Comparison of ENCODE assay signal across 9 cellular contexts in the genomic region with DNA sequence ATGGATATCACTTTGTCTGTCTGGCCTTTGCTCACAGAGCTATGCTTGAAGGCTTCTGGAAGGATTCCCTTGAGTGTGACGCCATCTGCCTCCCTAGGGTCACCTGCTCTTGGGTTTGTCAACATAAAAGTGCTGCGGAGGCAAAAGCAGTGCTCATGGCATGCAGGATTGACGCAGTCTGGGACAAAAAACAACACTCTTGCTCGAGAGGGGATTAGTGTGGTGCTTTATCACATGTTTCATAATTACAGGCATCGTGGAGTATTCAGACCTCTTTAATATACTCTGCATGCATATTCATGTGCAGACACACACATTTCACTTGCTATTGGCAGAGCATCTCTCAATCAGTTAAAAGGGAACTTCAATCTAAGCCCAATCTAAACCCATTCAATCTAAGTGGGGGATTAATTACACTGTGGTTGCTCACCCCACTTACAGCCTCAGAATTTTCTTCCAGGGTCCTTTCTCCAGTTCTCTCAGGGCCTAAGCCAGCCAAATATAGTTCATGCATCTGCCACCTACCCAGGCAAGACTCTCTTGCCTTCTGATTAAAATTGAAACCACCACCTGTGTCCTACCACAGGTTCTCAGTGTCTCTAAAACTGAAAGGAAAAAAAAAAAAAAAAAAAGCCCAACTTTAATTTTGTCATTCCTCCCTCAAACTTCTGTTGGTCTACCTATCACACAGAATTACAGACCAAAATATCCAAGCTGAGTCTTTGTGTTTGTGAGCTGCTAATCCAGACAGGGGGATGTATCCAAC.
A peak's percentile ranks its signal among the peaks of the same experiment; 100 is the strongest.
DNase-seq lines count a peak whose midpoint lies in the region; ATAC-seq and TF ChIP-seq lines count a peak whose summit lies in the region.
"Had no signal": no experiment of that assay in that cellular context is flagged by ENCODE, and none has a peak within 500 bp of the region (broad histone marks: within the 10 kb centered on the region; RNA-seq: fewer than 3 reads in every experiment).

No MANE protein-coding gene starts in this region.

- H3K36me3 ChIP-seq in DOHH2 (ENCODE audit: control insufficient read depth, low read length) (peaks cover 46% of the 10 kb centered on the region), thymus (ENCODE audit: control insufficient read depth, insufficient read depth) (no peaks in the 10 kb centered on the region)

- no peaks in the 10 kb centered on the region for H3K36me3 Mint-ChIP-seq in activated naive CD8-positive, alpha-beta T cell

- no peak for TF ChIP-seq CTCF in DOHH2 (IDR thresholded peaks at IDR 0.05; ENCODE audit: low read depth, low read length, poor library complexity, severe bottlenecking)

- H3K27ac ChIP-seq in DOHH2 (ENCODE audit: low read depth, low read length) (peak overlapping the region; percentile 97), thymus (ENCODE audit: low read depth) (peak overlapping the region; percentile 72)

- H3K27ac Mint-ChIP-seq in activated naive CD8-positive, alpha-beta T cell = peak overlapping the region; percentile 62
- H3K27ac Mint-ChIP-seq: dendritic cell treated with granulocyte-macrophage colony-stimulating factor and Interleukin-4, amounts not matched to agents 40 ng/mL and 50 ng/mL, for 4 days had no signal

- DNase-seq in NOMO-1 (lab: John Stamatoyannopoulos, UW; ENCODE audit: unreplicated experiment in 2 of 2) = no peak
- no peak for DNase-seq in NCI-H1930 (lab: John Stamatoyannopoulos, UW)
- DNase-seq in 8988T = no peak

- H3K4me3 ChIP-seq in DOHH2 (ENCODE audit: low read length) = peak overlapping the region; percentile 71
- H3K4me3 ChIP-seq in thymus (ENCODE audit: low read length) = no peak overlapping the region

- peak overlapping the region; percentile 88 for H3K4me2 ChIP-seq in DOHH2 (ENCODE audit: low read length)

- WGBS in thymus = 84% methylated on average over 5 of the region's 5 CpGs

- no peaks in the 10 kb centered on the region for H3K9me2 ChIP-seq in DOHH2 (replicated peaks; ENCODE audit: control insufficient read depth, low read length)

- H3K4me3 Mint-ChIP-seq in activated naive CD8-positive, alpha-beta T cell = no peak overlapping the region
- H3K4me3 Mint-ChIP-seq: dendritic cell treated with granulocyte-macrophage colony-stimulating factor and Interleukin-4, amounts not matched to agents 40 ng/mL and 50 ng/mL, for 4 days had no signal

- peaks cover 66% of the 10 kb centered on the region for H3K79me2 ChIP-seq in DOHH2 (ENCODE audit: control insufficient read depth, low read length)

- ATAC-seq in GM19395 (IDR thresholded peaks at IDR 0.05; ENCODE audit: unreplicated experiment) (peak; percentile 78), HG03378 (IDR thresholded peaks at IDR 0.05; ENCODE audit: unreplicated experiment) (peak; percentile 81)

- H3K9me3 ChIP-seq in DOHH2 (ENCODE audit: control insufficient read depth, insufficient read depth, low read length) (no peaks in the 10 kb centered on the region), thymus (ENCODE audit: control insufficient read depth) (no peaks in the 10 kb centered on the region)

- H3K27me3 ChIP-seq in DOHH2 (ENCODE audit: control insufficient read depth, low read length) = no peaks in the 10 kb centered on the region
- no peaks in the 10 kb centered on the region for H3K27me3 ChIP-seq in thymus (ENCODE audit: control insufficient read depth, insufficient read depth)

- H3K4me1 Mint-ChIP-seq in activated naive CD8-positive, alpha-beta T cell (ENCODE audit: low read depth) = peaks cover 45% of the 10 kb centered on the region

- H3F3A ChIP-seq in DOHH2 (ENCODE audit: control insufficient read depth, insufficient read depth) = peaks cover 70% of the 10 kb centered on the region

- no peaks in the 10 kb centered on the region for H3K9me3 Mint-ChIP-seq in activated naive CD8-positive, alpha-beta T cell (ENCODE audit: low read depth)
- H3K9me3 Mint-ChIP-seq: dendritic cell treated with granulocyte-macrophage colony-stimulating factor and Interleukin-4, amounts not matched to agents 40 ng/mL and 50 ng/mL, for 4 days had no signal

- H3K4me1 ChIP-seq in DOHH2 (ENCODE audit: control insufficient read depth, low read length) = peaks cover 99% of the 10 kb centered on the region
- peaks cover 61% of the 10 kb centered on the region for H3K4me1 ChIP-seq in thymus (ENCODE audit: control insufficient read depth, insufficient read depth, low read length)

- no peaks in the 10 kb centered on the region for H3K27me3 Mint-ChIP-seq in activated naive CD8-positive, alpha-beta T cell

- no peaks in the 10 kb centered on the region for H4K20me1 ChIP-seq in DOHH2 (ENCODE audit: control insufficient read depth, insufficient read depth, low read depth, low read length)
